Comparison of ENCODE assay signal across 8 cellular contexts in genomic region chr7:134891262-134892001, GRCh38.
A peak's percentile ranks its signal among the peaks of the same experiment; 100 is the strongest.
DNase-seq lines count a peak whose midpoint lies in the region; ATAC-seq and TF ChIP-seq lines count a peak whose summit lies in the region.

No MANE protein-coding gene starts in this region.

- H3K27ac ChIP-seq in CD8-positive, alpha-beta T cell (ENCODE audit: low read depth, low read length) = no peak overlapping the region
- peak overlapping the region; percentile 15 to 66 for H3K27ac ChIP-seq in ovary

- no peak overlapping the region for H3K27ac Mint-ChIP-seq in CD8-positive, alpha-beta T cell

- DNase-seq in CD8-positive, alpha-beta T cell = no peak
- DNase-seq in NCI-H128 (lab: John Stamatoyannopoulos, UW; ENCODE audit: unreplicated experiment) (peak; percentile 35), amniotic epithelial cell (ENCODE audit: low read depth) (peak; percentile 98), cardiac septum (ENCODE audit: low spot score) (peak; percentile 92), ovary (peak; percentile 78 to 86 (median 82)), NK-92 (lab: John Stamatoyannopoulos, UW; ENCODE audit: unreplicated experiment) (no peak)

- H3K36me3 ChIP-seq in CD8-positive, alpha-beta T cell (ENCODE audit: insufficient read depth, low read length) = no peaks in the 10 kb centered on the region
- no peaks in the 10 kb centered on the region for H3K36me3 ChIP-seq in ovary

- H3K9me3 ChIP-seq in CD8-positive, alpha-beta T cell (ENCODE audit: low read length) = no peaks in the 10 kb centered on the region
- H3K9me3 ChIP-seq in ovary = no peaks in the 10 kb centered on the region

- peaks cover 7% of the 10 kb centered on the region for H3K9me3 Mint-ChIP-seq in CD8-positive, alpha-beta T cell

- no peak for TF ChIP-seq EP300 in ovary (IDR thresholded peaks at IDR 0.05)

- ATAC-seq in CD8-positive, alpha-beta T cell = no peak
- ATAC-seq in GM21619 (IDR thresholded peaks at IDR 0.05; ENCODE audit: unreplicated experiment) = no peak
- ATAC-seq in GM21723 (IDR thresholded peaks at IDR 0.05; ENCODE audit: unreplicated experiment) = no peak

- 1 to 5% (median 3%) methylated on average over 27 of the region's 27 CpGs for WGBS in ovary, 3 donors

- TF ChIP-seq CTCF in CD8-positive, alpha-beta T cell (IDR thresholded peaks at IDR 0.05) = no peak
- no peak for TF ChIP-seq CTCF in ovary (IDR thresholded peaks at IDR 0.05)

- peak overlapping the region; percentile 20 for H3K4me3 Mint-ChIP-seq in CD8-positive, alpha-beta T cell

- CTCF ChIA-PET in CD8-positive, alpha-beta T cell (lab: Charles Lee) = no interaction called here

- H3K27me3 Mint-ChIP-seq in CD8-positive, alpha-beta T cell (ENCODE audit: low read depth) = peaks cover 29% of the 10 kb centered on the region

- TF ChIP-seq POLR2A in ovary (IDR thresholded peaks at IDR 0.05) = peak; percentile 39

- H3K27me3 ChIP-seq in CD8-positive, alpha-beta T cell (ENCODE audit: insufficient read depth, low read length) = no peaks in the 10 kb centered on the region
- no peaks in the 10 kb centered on the region for H3K27me3 ChIP-seq in ovary

- no peak overlapping the region for H3K4me3 ChIP-seq in CD8-positive, alpha-beta T cell (ENCODE audit: low read depth, low read length)
- peak overlapping the region; percentile 50 for H3K4me3 ChIP-seq in ovary

- POLR2A ChIA-PET in CD8-positive, alpha-beta T cell (lab: Charles Lee) = no interaction called here

- peaks cover 8% of the 10 kb centered on the region for H3K4me1 Mint-ChIP-seq in CD8-positive, alpha-beta T cell (ENCODE audit: low read depth)

- H3K36me3 Mint-ChIP-seq in CD8-positive, alpha-beta T cell = no peaks in the 10 kb centered on the region

- peaks cover 10% of the 10 kb centered on the region for H3K4me1 ChIP-seq in CD8-positive, alpha-beta T cell (ENCODE audit: insufficient read depth, low read length)
- H3K4me1 ChIP-seq in ovary (ENCODE audit: insufficient read depth) = peaks cover 31% of the 10 kb centered on the region

- intact Hi-C loops in CD8-positive, alpha-beta T cell (cut with DNase I, micrococcal nuclease) = no loop called here
- intact Hi-C loops in cardiac septum (cut with DNase I) = loop anchor here (1.0 to 2.0 kb wide), 3 partner anchors 41 to 113 kb away; partner anchors contain the start of gene CALD1
- intact Hi-C loops in ovary (cut with DNase I) = no loop called here

Comparison
In these comparisons a context has a peak if more than half of its experiments do, and no peak if none do; other contexts are left out.
1. DNase-seq: peak in NCI-H128 (single experiment), amniotic epithelial cell (single experiment), cardiac septum (single experiment) and ovary (5 of 5); none in CD8-positive, alpha-beta T cell (0 of 7) and NK-92 (single experiment).